ENCODE assay signal across 1 cellular context in the genomic region with DNA sequence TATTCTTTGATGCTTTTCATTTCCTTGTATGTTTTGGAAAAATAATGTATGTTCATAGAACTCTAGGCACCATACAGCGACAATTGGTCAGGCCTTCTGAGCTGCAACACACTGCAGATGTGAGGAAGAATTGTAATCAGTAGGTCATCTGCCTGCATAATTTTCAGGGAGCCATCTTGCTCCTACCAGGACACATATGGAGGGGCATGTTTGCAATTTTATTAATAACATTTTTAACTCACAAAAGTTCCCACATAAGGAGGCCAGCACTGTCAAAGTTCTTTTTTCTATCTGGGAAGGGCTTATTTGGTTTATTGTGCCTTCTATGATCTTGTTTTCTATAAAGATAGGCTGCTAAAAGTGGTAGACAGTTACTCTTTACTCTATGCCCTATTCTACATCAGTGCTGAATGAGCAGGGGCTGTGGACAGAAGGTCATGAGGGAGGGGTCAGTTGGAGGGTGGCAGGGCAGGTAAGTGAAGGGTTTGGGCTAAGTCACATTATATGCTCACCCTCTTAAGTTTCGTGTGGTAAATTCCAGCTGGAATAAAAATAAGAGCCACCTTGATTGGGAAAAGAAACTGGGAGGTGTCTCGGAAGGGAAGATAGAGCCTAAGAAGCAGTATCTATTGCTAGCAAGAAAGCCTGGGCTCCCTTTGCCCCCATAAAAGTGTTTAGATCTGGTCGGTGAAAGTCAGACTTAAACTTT.
TF ChIP-seq lines count a peak whose summit lies in the region.

No MANE protein-coding gene starts in this region.

TF ChIP-seq in K562, 482 proteins besides CTCF, POLR2A, EP300 and RAD21 (continued from another document and continues in another):
- no peak for TF ChIP-seq TBL1XR1 (IDR thresholded peaks at IDR 0.05; ENCODE audit: low read length in 2 of 2)
- TF ChIP-seq PYGO2 (tag; IDR thresholded peaks at IDR 0.05), result 0 out of 2 replicates have a peak, but pooled peaks have one; percentile 22
- no peak for TF ChIP-seq BRF1 (IDR thresholded peaks at IDR 0.05; ENCODE audit: borderline replicate concordance, extremely low read depth, insufficient read length)
- peak; percentile 74; the same call in 1 of the 2 replicates for TF ChIP-seq ZNF583 (CRISPR knock-in tag; IDR thresholded peaks at IDR 0.05)
- TF ChIP-seq ZNF133 (CRISPR knock-in tag; IDR thresholded peaks at IDR 0.05), result no peak
- TF ChIP-seq MED1 (CRISPR knock-in tag; IDR thresholded peaks at IDR 0.05; ENCODE audit: borderline replicate concordance), result no peak
- no peak for TF ChIP-seq CREB1 (IDR thresholded peaks at IDR 0.05)
- no peak for TF ChIP-seq CREB1 (CRISPR knock-in tag; IDR thresholded peaks at IDR 0.05)
- TF ChIP-seq MYNN (IDR thresholded peaks at IDR 0.05), result no peak
- TF ChIP-seq MYNN (CRISPR knock-in tag; IDR thresholded peaks at IDR 0.05), result no peak
- no peak for TF ChIP-seq U2AF1 (optimal IDR thresholded peaks at IDR 0.05; ENCODE audit: low read depth, low read length)
- no peak for TF ChIP-seq ZBTB34 (CRISPR knock-in tag; IDR thresholded peaks at IDR 0.05)
- TF ChIP-seq FOXA3 (CRISPR knock-in tag; conservative IDR thresholded peaks at IDR 0.05 in 1 of 2, IDR thresholded peaks at IDR 0.05 in 1 of 2), result no peak
- TF ChIP-seq NRF1 (conservative IDR thresholded peaks at IDR 0.05 in 1 of 2, IDR thresholded peaks at IDR 0.05 in 1 of 2), result no peak
- no peak for TF ChIP-seq PBX2 (CRISPR knock-in tag; IDR thresholded peaks at IDR 0.05; ENCODE audit: low read depth)
- no peak for TF ChIP-seq PBX2 (tag; conservative IDR thresholded peaks at IDR 0.05; ENCODE audit: low read depth)
- no peak for TF ChIP-seq E2F3 (CRISPR knock-in tag; IDR thresholded peaks at IDR 0.05)
- no peak for TF ChIP-seq NFIX (CRISPR knock-in tag; IDR thresholded peaks at IDR 0.05; ENCODE audit: low read depth)
- no peak for TF ChIP-seq ZNF830 (CRISPR knock-in tag; IDR thresholded peaks at IDR 0.05)
- TF ChIP-seq CBX2 (IDR thresholded peaks at IDR 0.05; ENCODE audit: insufficient read depth, low read length, poor library complexity, severe bottlenecking), result no peak
- TF ChIP-seq ZBTB2 (IDR thresholded peaks at IDR 0.05), result no peak
- 0 out of 2 replicates have a peak, but pooled peaks have one; percentile 39 for TF ChIP-seq SMAD3 (CRISPR knock-in tag; conservative IDR thresholded peaks at IDR 0.05)
- no peak for TF ChIP-seq CREM (IDR thresholded peaks at IDR 0.05; ENCODE audit: low read depth)
- peak; percentile 87 for TF ChIP-seq ZNF311 (CRISPR knock-in tag; IDR thresholded peaks at IDR 0.05)
- no peak for TF ChIP-seq TFE3 (CRISPR knock-in tag; IDR thresholded peaks at IDR 0.05)
- TF ChIP-seq MTF1 (CRISPR knock-in tag; IDR thresholded peaks at IDR 0.05; ENCODE audit: borderline replicate concordance), result no peak
- no peak for TF ChIP-seq ZNF408 (CRISPR knock-in tag; IDR thresholded peaks at IDR 0.05; ENCODE audit: low read depth)
- TF ChIP-seq HMBOX1 (IDR thresholded peaks at IDR 0.05), result no peak
- peak; percentile 36; the same call in 1 of the 2 replicates for TF ChIP-seq CXXC5 (CRISPR knock-in tag; IDR thresholded peaks at IDR 0.05)
- TF ChIP-seq NEUROD1 (IDR thresholded peaks at IDR 0.05; ENCODE audit: borderline replicate concordance, low read depth, low read length, partially characterized antibody), result no peak
- no peak for TF ChIP-seq SMARCA4 (IDR thresholded peaks at IDR 0.05)
- peak in 1 of 2 experiments; percentile 69; a peak in 1 of 4 replicates for TF ChIP-seq TEAD1 (CRISPR knock-in tag; IDR thresholded peaks at IDR 0.05)
- TF ChIP-seq GTF2A2 (tag; IDR thresholded peaks at IDR 0.05), result peak; percentile 78
- TF ChIP-seq POLR2H (tag; IDR thresholded peaks at IDR 0.05; ENCODE audit: low read depth), result no peak
- no peak for TF ChIP-seq PPARD (CRISPR knock-in tag; IDR thresholded peaks at IDR 0.05)
- no peak for TF ChIP-seq RBM25 (IDR thresholded peaks at IDR 0.05; ENCODE audit: low read depth, low read length, severe bottlenecking)
- peak; percentile 89 for TF ChIP-seq DMBX1 (CRISPR knock-in tag; IDR thresholded peaks at IDR 0.05; ENCODE audit: borderline replicate concordance)
- TF ChIP-seq CHD4 (IDR thresholded peaks at IDR 0.05; ENCODE audit: insufficient read depth, insufficient replicate concordance, low read depth, low read length, poor library complexity, severe bottlenecking), result no peak
- TF ChIP-seq ARHGAP35 (IDR thresholded peaks at IDR 0.05; ENCODE audit: partially characterized antibody), result no peak
- peak; percentile 62; the same call in 1 of the 2 replicates for TF ChIP-seq PTRF (tag; IDR thresholded peaks at IDR 0.05)
- TF ChIP-seq KAT8 (IDR thresholded peaks at IDR 0.05; ENCODE audit: low read depth), result no peak
- peak; percentile 74; the same call in 1 of the 2 replicates for TF ChIP-seq ZNF41 (CRISPR knock-in tag; conservative IDR thresholded peaks at IDR 0.05)
- TF ChIP-seq, protein P1, sequence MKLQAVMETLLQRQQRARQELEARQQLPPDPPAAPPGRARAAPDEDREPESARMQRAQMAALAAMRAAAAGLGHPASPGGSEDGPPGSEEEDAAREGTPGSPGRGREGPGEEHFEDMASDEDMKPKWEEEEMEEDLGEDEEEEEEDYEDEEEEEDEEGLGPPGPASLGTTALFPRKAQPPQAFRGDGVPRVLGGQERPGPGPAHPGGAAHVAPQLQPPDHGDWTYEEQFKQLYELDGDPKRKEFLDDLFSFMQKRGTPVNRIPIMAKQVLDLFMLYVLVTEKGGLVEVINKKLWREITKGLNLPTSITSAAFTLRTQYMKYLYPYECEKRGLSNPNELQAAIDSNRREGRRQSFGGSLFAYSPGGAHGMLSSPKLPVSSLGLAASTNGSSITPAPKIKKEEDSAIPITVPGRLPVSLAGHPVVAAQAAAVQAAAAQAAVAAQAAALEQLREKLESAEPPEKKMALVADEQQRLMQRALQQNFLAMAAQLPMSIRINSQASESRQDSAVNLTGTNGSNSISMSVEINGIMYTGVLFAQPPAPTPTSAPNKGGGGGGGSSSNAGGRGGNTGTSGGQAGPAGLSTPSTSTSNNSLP (IDR thresholded peaks at IDR 0.05; ENCODE audit: borderline replicate concordance, low read depth, low read length), result no peak
- no peak for TF ChIP-seq USF2 (CRISPR knock-in tag; IDR thresholded peaks at IDR 0.05)
- no peak for TF ChIP-seq ETV1 (tag; conservative IDR thresholded peaks at IDR 0.05; ENCODE audit: low read depth)
- TF ChIP-seq ATF3 (IDR thresholded peaks at IDR 0.05), result no peak
- TF ChIP-seq ATF3 (CRISPR knock-in tag; conservative IDR thresholded peaks at IDR 0.05), result no peak
- TF ChIP-seq NCOA6 (IDR thresholded peaks at IDR 0.05), result no peak
- no peak for TF ChIP-seq SRSF3 (IDR thresholded peaks at IDR 0.05; ENCODE audit: insufficient read depth, low read length)
- TF ChIP-seq ZKSCAN3 (CRISPR knock-in tag; IDR thresholded peaks at IDR 0.05), result no peak
- TF ChIP-seq HINFP (tag; conservative IDR thresholded peaks at IDR 0.05; ENCODE audit: low read depth), result 0 out of 2 replicates have a peak, but pooled peaks have one; percentile 30
